In genomic region chr9:70639853-70640814, GRCh38 we compare ENCODE assay signal across 8 cellular contexts.
DNase-seq lines count a peak whose midpoint lies in the region; ATAC-seq, FAIRE-seq and TF ChIP-seq lines count a peak whose summit lies in the region.

No MANE protein-coding gene starts in this region.

- no peaks in the 10 kb centered on the region for H3K36me3 ChIP-seq in OCI-LY1 (ENCODE audit: insufficient read depth, low read length)

- H3K9ac ChIP-seq in OCI-LY1 (ENCODE audit: low read length): no peak overlapping the region

- no peak overlapping the region for H3K4me2 ChIP-seq in OCI-LY1 (ENCODE audit: low read length)

- no peaks in the 10 kb centered on the region for H3K9me3 ChIP-seq in OCI-LY1 (ENCODE audit: low read length)

- H3K9me2 ChIP-seq in OCI-LY1 (ENCODE audit: low read depth, low read length): no peaks in the 10 kb centered on the region

- peak; percentile 40 for DNase-seq in ELF-1 (ENCODE audit: low read depth, low spot score)
- peak; percentile 69 for DNase-seq in middle frontal gyrus (ENCODE audit: extremely low spot score, low spot score)
- no peak for DNase-seq in HuH-7.5 (ENCODE audit: low spot score)

- H3K4me1 ChIP-seq in OCI-LY1 (ENCODE audit: insufficient read depth, low read length, severe bottlenecking): no peaks in the 10 kb centered on the region

- H3K4me3 ChIP-seq in OCI-LY1 (ENCODE audit: low read depth, low read length, poor library complexity, severe bottlenecking): no peak overlapping the region

- no peaks in the 10 kb centered on the region for H3K79me2 ChIP-seq in OCI-LY1 (ENCODE audit: insufficient read depth, low read length)

- no peaks in the 10 kb centered on the region for H3K27me3 ChIP-seq in OCI-LY1 (ENCODE audit: insufficient read depth, low read length)

- TF ChIP-seq CTCF in OCI-LY1 (IDR thresholded peaks at IDR 0.05; ENCODE audit: low read length): peak; percentile 77

- no peaks in the 10 kb centered on the region for H4K20me1 ChIP-seq in OCI-LY1 (ENCODE audit: insufficient read depth, low read length)

- no peak overlapping the region for H2AFZ ChIP-seq in OCI-LY1 (ENCODE audit: low read length)

- no peaks in the 10 kb centered on the region for H3F3A ChIP-seq in OCI-LY1 (ENCODE audit: insufficient read depth, low read length)

- H3K27ac ChIP-seq in OCI-LY1 (ENCODE audit: low read depth, low read length, poor library complexity, severe bottlenecking): no peak overlapping the region

- peak; percentile 77 for FAIRE-seq in endometrium (lab: Jason Lieb, UNC)

- ATAC-seq in HG02981 (IDR thresholded peaks at IDR 0.05; ENCODE audit: unreplicated experiment) (peak; percentile 71), GM21360 (IDR thresholded peaks at IDR 0.05; ENCODE audit: unreplicated experiment) (no peak), GM19463 (IDR thresholded peaks at IDR 0.05; ENCODE audit: unreplicated experiment) (no peak)
